1 cellular context compared by ENCODE assay signal in the genomic region with DNA sequence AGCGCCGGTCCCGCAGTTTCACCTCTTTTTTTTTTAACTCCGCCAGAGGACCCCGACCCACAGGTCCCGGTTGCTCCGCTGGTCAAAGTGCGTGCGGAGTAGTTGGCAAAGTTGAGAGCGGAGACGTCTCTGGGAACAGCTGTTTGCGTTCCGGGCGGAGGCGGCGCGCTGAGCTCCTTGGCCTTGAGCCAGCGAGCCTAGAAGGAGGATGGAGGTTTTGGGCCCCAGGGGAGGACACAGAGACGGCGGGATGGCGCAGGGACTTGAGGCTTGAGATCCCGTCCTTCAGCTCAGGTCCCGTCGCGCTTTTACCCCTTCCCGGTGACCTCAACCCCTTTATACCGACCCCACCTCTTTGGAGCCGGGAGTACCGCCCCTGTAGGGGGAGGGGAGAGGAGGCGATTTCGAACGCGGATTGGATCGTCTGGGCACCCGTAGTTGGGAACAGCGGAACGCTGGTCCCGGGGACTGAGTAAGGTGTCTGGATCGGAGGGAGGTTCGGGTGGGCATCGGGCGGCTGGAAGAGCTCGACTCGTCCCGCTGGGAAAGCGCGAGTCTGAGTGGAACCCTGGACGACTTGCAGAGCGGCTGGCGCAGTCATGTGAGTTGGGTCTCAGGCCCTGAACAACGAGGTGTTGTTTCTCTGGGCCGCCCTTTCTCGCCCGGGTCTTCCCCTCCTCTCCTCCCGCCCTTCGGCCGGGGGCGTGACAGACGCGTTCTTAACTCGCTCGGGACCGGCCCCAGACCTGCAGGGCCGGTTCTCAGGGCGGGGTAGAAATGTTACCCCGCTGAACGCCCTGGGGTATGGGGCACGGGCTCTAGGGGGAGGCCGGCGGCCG.
A peak's percentile ranks its signal among the peaks of the same experiment; 100 is the strongest.
TF ChIP-seq lines count a peak whose summit lies in the region.

A gene with protein sequence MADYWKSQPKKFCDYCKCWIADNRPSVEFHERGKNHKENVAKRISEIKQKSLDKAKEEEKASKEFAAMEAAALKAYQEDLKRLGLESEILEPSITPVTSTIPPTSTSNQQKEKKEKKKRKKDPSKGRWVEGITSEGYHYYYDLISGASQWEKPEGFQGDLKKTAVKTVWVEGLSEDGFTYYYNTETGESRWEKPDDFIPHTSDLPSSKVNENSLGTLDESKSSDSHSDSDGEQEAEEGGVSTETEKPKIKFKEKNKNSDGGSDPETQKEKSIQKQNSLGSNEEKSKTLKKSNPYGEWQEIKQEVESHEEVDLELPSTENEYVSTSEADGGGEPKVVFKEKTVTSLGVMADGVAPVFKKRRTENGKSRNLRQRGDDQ (plus strand): TSS at position 435 of the 839 bp plus-strand sequence. CDS start 165 bp downstream, at position 600.

TF ChIP-seq in HepG2, 621 proteins besides CTCF, POLR2A, EP300 and RAD21 (continued from another document and continues in another):
- TF ChIP-seq KMT2A (CRISPR knock-in tag; IDR thresholded peaks at IDR 0.05): peak; percentile 72; the same call in 1 of the 2 replicates
- TF ChIP-seq ATRX (CRISPR knock-in tag; IDR thresholded peaks at IDR 0.05; ENCODE audit: borderline replicate concordance): no peak
- 0 out of 2 replicates have a peak, but pooled peaks have one; percentile 1 for TF ChIP-seq STAG1 (CRISPR knock-in tag; IDR thresholded peaks at IDR 0.05)
- TF ChIP-seq, protein P1, sequence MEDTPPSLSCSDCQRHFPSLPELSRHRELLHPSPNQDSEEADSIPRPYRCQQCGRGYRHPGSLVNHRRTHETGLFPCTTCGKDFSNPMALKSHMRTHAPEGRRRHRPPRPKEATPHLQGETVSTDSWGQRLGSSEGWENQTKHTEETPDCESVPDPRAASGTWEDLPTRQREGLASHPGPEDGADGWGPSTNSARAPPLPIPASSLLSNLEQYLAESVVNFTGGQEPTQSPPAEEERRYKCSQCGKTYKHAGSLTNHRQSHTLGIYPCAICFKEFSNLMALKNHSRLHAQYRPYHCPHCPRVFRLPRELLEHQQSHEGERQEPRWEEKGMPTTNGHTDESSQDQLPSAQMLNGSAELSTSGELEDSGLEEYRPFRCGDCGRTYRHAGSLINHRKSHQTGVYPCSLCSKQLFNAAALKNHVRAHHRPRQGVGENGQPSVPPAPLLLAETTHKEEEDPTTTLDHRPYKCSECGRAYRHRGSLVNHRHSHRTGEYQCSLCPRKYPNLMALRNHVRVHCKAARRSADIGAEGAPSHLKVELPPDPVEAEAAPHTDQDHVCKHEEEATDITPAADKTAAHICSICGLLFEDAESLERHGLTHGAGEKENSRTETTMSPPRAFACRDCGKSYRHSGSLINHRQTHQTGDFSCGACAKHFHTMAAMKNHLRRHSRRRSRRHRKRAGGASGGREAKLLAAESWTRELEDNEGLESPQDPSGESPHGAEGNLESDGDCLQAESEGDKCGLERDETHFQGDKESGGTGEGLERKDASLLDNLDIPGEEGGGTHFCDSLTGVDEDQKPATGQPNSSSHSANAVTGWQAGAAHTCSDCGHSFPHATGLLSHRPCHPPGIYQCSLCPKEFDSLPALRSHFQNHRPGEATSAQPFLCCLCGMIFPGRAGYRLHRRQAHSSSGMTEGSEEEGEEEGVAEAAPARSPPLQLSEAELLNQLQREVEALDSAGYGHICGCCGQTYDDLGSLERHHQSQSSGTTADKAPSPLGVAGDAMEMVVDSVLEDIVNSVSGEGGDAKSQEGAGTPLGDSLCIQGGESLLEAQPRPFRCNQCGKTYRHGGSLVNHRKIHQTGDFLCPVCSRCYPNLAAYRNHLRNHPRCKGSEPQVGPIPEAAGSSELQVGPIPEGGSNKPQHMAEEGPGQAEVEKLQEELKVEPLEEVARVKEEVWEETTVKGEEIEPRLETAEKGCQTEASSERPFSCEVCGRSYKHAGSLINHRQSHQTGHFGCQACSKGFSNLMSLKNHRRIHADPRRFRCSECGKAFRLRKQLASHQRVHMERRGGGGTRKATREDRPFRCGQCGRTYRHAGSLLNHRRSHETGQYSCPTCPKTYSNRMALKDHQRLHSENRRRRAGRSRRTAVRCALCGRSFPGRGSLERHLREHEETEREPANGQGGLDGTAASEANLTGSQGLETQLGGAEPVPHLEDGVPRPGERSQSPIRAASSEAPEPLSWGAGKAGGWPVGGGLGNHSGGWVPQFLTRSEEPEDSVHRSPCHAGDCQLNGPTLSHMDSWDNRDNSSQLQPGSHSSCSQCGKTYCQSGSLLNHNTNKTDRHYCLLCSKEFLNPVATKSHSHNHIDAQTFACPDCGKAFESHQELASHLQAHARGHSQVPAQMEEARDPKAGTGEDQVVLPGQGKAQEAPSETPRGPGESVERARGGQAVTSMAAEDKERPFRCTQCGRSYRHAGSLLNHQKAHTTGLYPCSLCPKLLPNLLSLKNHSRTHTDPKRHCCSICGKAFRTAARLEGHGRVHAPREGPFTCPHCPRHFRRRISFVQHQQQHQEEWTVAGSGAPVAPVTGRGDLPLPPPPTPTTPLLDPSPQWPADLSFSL (CRISPR knock-in tag; IDR thresholded peaks at IDR 0.05): 0 out of 2 replicates have a peak, but pooled peaks have one; percentile 9
- no peak for TF ChIP-seq SYNCRIP (IDR thresholded peaks at IDR 0.05; ENCODE audit: insufficient read depth, low read depth, low read length)
- TF ChIP-seq ZNF776 (CRISPR knock-in tag; IDR thresholded peaks at IDR 0.05): no peak
- 0 out of 2 replicates have a peak, but pooled peaks have one; percentile 24 for TF ChIP-seq ZNF570 (CRISPR knock-in tag; IDR thresholded peaks at IDR 0.05; ENCODE audit: borderline replicate concordance)
- TF ChIP-seq, protein P2, sequence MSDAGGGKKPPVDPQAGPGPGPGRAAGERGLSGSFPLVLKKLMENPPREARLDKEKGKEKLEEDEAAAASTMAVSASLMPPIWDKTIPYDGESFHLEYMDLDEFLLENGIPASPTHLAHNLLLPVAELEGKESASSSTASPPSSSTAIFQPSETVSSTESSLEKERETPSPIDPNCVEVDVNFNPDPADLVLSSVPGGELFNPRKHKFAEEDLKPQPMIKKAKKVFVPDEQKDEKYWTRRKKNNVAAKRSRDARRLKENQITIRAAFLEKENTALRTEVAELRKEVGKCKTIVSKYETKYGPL (CRISPR knock-in tag; IDR thresholded peaks at IDR 0.05): peak; percentile 52; the same call in 1 of the 2 replicates
- TF ChIP-seq REL (CRISPR knock-in tag; conservative IDR thresholded peaks at IDR 0.05): no peak
- TF ChIP-seq ESRRA (CRISPR knock-in tag; IDR thresholded peaks at IDR 0.05; ENCODE audit: low read depth): no peak; the same call in 1 of the 2 replicates
- TF ChIP-seq ZNF101 (CRISPR knock-in tag; IDR thresholded peaks at IDR 0.05; ENCODE audit: borderline replicate concordance, low read depth): no peak
- TF ChIP-seq EED (CRISPR knock-in tag; IDR thresholded peaks at IDR 0.05): no peak
- TF ChIP-seq, protein P3, sequence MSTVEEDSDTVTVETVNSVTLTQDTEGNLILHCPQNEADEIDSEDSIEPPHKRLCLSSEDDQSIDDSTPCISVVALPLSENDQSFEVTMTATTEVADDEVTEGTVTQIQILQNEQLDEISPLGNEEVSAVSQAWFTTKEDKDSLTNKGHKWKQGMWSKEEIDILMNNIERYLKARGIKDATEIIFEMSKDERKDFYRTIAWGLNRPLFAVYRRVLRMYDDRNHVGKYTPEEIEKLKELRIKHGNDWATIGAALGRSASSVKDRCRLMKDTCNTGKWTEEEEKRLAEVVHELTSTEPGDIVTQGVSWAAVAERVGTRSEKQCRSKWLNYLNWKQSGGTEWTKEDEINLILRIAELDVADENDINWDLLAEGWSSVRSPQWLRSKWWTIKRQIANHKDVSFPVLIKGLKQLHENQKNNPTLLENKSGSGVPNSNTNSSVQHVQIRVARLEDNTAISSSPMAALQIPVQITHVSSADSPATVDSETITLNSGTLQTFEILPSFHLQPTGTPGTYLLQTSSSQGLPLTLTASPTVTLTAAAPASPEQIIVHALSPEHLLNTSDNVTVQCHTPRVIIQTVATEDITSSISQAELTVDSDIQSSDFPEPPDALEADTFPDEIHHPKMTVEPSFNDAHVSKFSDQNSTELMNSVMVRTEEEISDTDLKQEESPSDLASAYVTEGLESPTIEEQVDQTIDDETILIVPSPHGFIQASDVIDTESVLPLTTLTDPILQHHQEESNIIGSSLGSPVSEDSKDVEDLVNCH (CRISPR knock-in tag; IDR thresholded peaks at IDR 0.05): no peak
- TF ChIP-seq NFRKB (IDR thresholded peaks at IDR 0.05): no peak
- TF ChIP-seq ZNF549 (CRISPR knock-in tag; IDR thresholded peaks at IDR 0.05): no peak
- TF ChIP-seq, protein P4, sequence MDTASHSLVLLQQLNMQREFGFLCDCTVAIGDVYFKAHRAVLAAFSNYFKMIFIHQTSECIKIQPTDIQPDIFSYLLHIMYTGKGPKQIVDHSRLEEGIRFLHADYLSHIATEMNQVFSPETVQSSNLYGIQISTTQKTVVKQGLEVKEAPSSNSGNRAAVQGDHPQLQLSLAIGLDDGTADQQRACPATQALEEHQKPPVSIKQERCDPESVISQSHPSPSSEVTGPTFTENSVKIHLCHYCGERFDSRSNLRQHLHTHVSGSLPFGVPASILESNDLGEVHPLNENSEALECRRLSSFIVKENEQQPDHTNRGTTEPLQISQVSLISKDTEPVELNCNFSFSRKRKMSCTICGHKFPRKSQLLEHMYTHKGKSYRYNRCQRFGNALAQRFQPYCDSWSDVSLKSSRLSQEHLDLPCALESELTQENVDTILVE (CRISPR knock-in tag; IDR thresholded peaks at IDR 0.05): peak; percentile 89; the same call in 1 of the 2 replicates
- no peak for TF ChIP-seq XRCC5 (optimal IDR thresholded peaks at IDR 0.05; ENCODE audit: low read length)
- TF ChIP-seq BRCA1 (CRISPR knock-in tag; IDR thresholded peaks at IDR 0.05): no peak; the same call in 1 of the 2 replicates
- TF ChIP-seq, protein P5, sequence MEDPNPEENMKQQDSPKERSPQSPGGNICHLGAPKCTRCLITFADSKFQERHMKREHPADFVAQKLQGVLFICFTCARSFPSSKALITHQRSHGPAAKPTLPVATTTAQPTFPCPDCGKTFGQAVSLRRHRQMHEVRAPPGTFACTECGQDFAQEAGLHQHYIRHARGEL (CRISPR knock-in tag; IDR thresholded peaks at IDR 0.05): no peak
- TF ChIP-seq, protein P6, sequence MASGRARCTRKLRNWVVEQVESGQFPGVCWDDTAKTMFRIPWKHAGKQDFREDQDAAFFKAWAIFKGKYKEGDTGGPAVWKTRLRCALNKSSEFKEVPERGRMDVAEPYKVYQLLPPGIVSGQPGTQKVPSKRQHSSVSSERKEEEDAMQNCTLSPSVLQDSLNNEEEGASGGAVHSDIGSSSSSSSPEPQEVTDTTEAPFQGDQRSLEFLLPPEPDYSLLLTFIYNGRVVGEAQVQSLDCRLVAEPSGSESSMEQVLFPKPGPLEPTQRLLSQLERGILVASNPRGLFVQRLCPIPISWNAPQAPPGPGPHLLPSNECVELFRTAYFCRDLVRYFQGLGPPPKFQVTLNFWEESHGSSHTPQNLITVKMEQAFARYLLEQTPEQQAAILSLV (CRISPR knock-in tag; IDR thresholded peaks at IDR 0.05; ENCODE audit: borderline replicate concordance): no peak
- TF ChIP-seq SALL1 (CRISPR knock-in tag; IDR thresholded peaks at IDR 0.05): peak; percentile 84
- no peak for TF ChIP-seq ZFAT (CRISPR knock-in tag; conservative IDR thresholded peaks at IDR 0.05)
- TF ChIP-seq DNMT3B (CRISPR knock-in tag; conservative IDR thresholded peaks at IDR 0.05): no peak; the same call in 1 of the 2 replicates
- TF ChIP-seq, protein P7, sequence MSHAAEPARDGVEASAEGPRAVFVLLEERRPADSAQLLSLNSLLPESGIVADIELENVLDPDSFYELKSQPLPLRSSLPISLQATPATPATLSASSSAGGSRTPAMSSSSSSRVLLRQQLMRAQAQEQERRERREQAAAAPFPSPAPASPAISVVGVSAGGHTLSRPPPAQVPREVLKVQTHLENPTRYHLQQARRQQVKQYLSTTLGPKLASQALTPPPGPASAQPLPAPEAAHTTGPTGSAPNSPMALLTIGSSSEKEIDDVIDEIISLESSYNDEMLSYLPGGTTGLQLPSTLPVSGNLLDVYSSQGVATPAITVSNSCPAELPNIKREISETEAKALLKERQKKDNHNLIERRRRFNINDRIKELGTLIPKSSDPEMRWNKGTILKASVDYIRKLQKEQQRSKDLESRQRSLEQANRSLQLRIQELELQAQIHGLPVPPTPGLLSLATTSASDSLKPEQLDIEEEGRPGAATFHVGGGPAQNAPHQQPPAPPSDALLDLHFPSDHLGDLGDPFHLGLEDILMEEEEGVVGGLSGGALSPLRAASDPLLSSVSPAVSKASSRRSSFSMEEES (CRISPR knock-in tag; IDR thresholded peaks at IDR 0.05): peak; percentile 69
- peak; percentile 98 for TF ChIP-seq DR1 (CRISPR knock-in tag; IDR thresholded peaks at IDR 0.05)
- TF ChIP-seq, protein P8, sequence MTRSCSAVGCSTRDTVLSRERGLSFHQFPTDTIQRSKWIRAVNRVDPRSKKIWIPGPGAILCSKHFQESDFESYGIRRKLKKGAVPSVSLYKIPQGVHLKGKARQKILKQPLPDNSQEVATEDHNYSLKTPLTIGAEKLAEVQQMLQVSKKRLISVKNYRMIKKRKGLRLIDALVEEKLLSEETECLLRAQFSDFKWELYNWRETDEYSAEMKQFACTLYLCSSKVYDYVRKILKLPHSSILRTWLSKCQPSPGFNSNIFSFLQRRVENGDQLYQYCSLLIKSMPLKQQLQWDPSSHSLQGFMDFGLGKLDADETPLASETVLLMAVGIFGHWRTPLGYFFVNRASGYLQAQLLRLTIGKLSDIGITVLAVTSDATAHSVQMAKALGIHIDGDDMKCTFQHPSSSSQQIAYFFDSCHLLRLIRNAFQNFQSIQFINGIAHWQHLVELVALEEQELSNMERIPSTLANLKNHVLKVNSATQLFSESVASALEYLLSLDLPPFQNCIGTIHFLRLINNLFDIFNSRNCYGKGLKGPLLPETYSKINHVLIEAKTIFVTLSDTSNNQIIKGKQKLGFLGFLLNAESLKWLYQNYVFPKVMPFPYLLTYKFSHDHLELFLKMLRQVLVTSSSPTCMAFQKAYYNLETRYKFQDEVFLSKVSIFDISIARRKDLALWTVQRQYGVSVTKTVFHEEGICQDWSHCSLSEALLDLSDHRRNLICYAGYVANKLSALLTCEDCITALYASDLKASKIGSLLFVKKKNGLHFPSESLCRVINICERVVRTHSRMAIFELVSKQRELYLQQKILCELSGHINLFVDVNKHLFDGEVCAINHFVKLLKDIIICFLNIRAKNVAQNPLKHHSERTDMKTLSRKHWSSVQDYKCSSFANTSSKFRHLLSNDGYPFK (CRISPR knock-in tag; IDR thresholded peaks at IDR 0.05; ENCODE audit: borderline replicate concordance): peak; percentile 63
- no peak for TF ChIP-seq IRX3 (CRISPR knock-in tag; IDR thresholded peaks at IDR 0.05; ENCODE audit: borderline replicate concordance, low read depth)
- 0 out of 2 replicates have a peak, but pooled peaks have one; percentile 72 for TF ChIP-seq PAWR (CRISPR knock-in tag; IDR thresholded peaks at IDR 0.05; ENCODE audit: borderline replicate concordance)
- TF ChIP-seq HCFC1 (IDR thresholded peaks at IDR 0.05; ENCODE audit: low read depth, low read length): peak; percentile 52
- TF ChIP-seq ZNF333 (CRISPR knock-in tag; IDR thresholded peaks at IDR 0.05; ENCODE audit: borderline replicate concordance): no peak
- TF ChIP-seq POLR2G (IDR thresholded peaks at IDR 0.05; ENCODE audit: low read depth, low read length): peak; percentile 85
- no peak for TF ChIP-seq HNRNPUL1 (IDR thresholded peaks at IDR 0.05; ENCODE audit: low read depth, low read length)
- TF ChIP-seq ZNF138 (CRISPR knock-in tag; IDR thresholded peaks at IDR 0.05; ENCODE audit: low read depth): peak; percentile 86; the same call in 1 of the 2 replicates
- TF ChIP-seq FOSL1 (CRISPR knock-in tag; IDR thresholded peaks at IDR 0.05; ENCODE audit: borderline replicate concordance): no peak
